Comparison of ENCODE assay signal across 18 cellular contexts in genomic region chr12:115950959-115951358, GRCh38.
DNase-seq lines count a peak whose midpoint lies in the region; ATAC-seq, FAIRE-seq and TF ChIP-seq lines count a peak whose summit lies in the region.
"Had no signal": no experiment of that assay in that cellular context is flagged by ENCODE, and none has a peak within 500 bp of the region (broad histone marks: within the 10 kb centered on the region; RNA-seq: fewer than 3 reads in every experiment).

No MANE protein-coding gene starts in this region.

- ATAC-seq in stimulated activated effector memory CD8-positive, alpha-beta T cell treated with anti-CD3 and anti-CD28 coated beads, Interleukin-12 subunit alpha, Interleukin-12 subunit beta, amount 100 ng/mL, for 72 hours = no peak
- no peak for ATAC-seq in T-cell (replicated peaks in 1 of 4)
- ATAC-seq: CD8-positive, alpha-beta T cell had no signal

- no peak overlapping the region for H2BK15ac ChIP-seq in H1 (ENCODE audit: low read length)

- H4K5ac ChIP-seq in H1 (ENCODE audit: insufficient read length, low read depth, low read length) = no peak overlapping the region

- H3K27ac ChIP-seq in H1 (ENCODE audit: low read depth, low read length) = no peak overlapping the region
- H3K27ac ChIP-seq: BLaER1, C4-2B had no signal

- H2AK5ac ChIP-seq in H1 (ENCODE audit: low read depth, low read length) = no peak overlapping the region

- no peaks in the 10 kb centered on the region for H3K23me2 ChIP-seq in H1 (ENCODE audit: low read depth, low read length)

- H3K36me3 ChIP-seq in Caco-2 (ENCODE audit: control insufficient read depth, insufficient read depth, low read length) (no peaks in the 10 kb centered on the region), H1 (ENCODE audit: control insufficient read depth in 2 of 4, insufficient read depth in 4 of 4, low read length in 3 of 4) (no peaks in the 10 kb centered on the region)

- H3K4me1 Mint-ChIP-seq in Caco-2 (ENCODE audit: low read depth, unreplicated experiment) (peaks cover 9% of the 10 kb centered on the region), T-cell (no peaks in the 10 kb centered on the region)
- H3K4me1 Mint-ChIP-seq in stimulated activated effector memory CD8-positive, alpha-beta T cell treated with anti-CD3 and anti-CD28 coated beads, Interleukin-12 subunit alpha, Interleukin-12 subunit beta, amount 100 ng/mL, for 72 hours = no peaks in the 10 kb centered on the region
- H3K4me1 Mint-ChIP-seq: B cell had no signal

- H3K27me3 ChIP-seq in Caco-2 (replicated peaks; ENCODE audit: control insufficient read depth, insufficient read depth, low read length) (no peaks in the 10 kb centered on the region), H1 (replicated peaks in 1 of 4; ENCODE audit: control insufficient read depth in 3 of 4, extremely low read depth in 1 of 4, insufficient read depth in 3 of 4, low read length in 3 of 4) (no peaks in the 10 kb centered on the region)
- H3K27me3 ChIP-seq: BLaER1 had no signal

- no peak overlapping the region for H2BK5ac ChIP-seq in H1 (ENCODE audit: low read depth, low read length)

- no peak overlapping the region for H4K91ac ChIP-seq in H1 (replicated peaks; ENCODE audit: insufficient read length, low read length)

- H3K9me3 ChIP-seq in Caco-2 = no peaks in the 10 kb centered on the region
- no peaks in the 10 kb centered on the region for H3K9me3 ChIP-seq in H1 (ENCODE audit: insufficient read depth in 2 of 2, low read depth in 1 of 2, low read length in 1 of 2)
- H3K9me3 ChIP-seq: BLaER1 had no signal

- no peaks in the 10 kb centered on the region for H3K79me2 ChIP-seq in H1 (ENCODE audit: control insufficient read depth in 1 of 2, insufficient read depth in 2 of 2, low read length in 2 of 2)

- H3K36me3 Mint-ChIP-seq in Caco-2 (ENCODE audit: insufficient read depth, unreplicated experiment) = peaks cover 81% of the 10 kb centered on the region
- H3K36me3 Mint-ChIP-seq in stimulated activated effector memory CD8-positive, alpha-beta T cell treated with anti-CD3 and anti-CD28 coated beads, Interleukin-12 subunit alpha, Interleukin-12 subunit beta, amount 100 ng/mL, for 72 hours = peaks cover 6% of the 10 kb centered on the region
- peaks cover 18% of the 10 kb centered on the region for H3K36me3 Mint-ChIP-seq in T-cell
- H3K36me3 Mint-ChIP-seq: CD8-positive, alpha-beta T cell had no signal

- no peak overlapping the region for H3K18ac ChIP-seq in H1 (ENCODE audit: extremely low read depth, low read length)

- no peak for TF ChIP-seq CTCF in Caco-2 (IDR thresholded peaks at IDR 0.05; ENCODE audit: insufficient read depth in 1 of 2, low read depth in 1 of 2, low read length in 1 of 2, severe bottlenecking in 1 of 2, unreplicated experiment in 1 of 2)
- no peak for TF ChIP-seq CTCF in H1 (IDR thresholded peaks at IDR 0.05; ENCODE audit: control extremely low read depth in 1 of 3, insufficient read depth in 1 of 3, low read depth in 1 of 3, low read length in 3 of 3)

- H3K4me2 ChIP-seq in H1 (ENCODE audit: insufficient read depth in 1 of 2, low read depth in 2 of 2, low read length in 2 of 2) = no peak overlapping the region
- H3K4me2 ChIP-seq: BLaER1 had no signal

- FAIRE-seq in GM12892 (lab: Jason Lieb, UNC) = no peak
- FAIRE-seq in H1 (lab: Jason Lieb, UNC) = no peak
- FAIRE-seq: GM12891 had no signal

- BruUV-seq in Caco-2 (replicated peaks; lab: Mats Ljungman, UMichigan) = no TSS peak

- no peak overlapping the region for H3K14ac ChIP-seq in H1 (ENCODE audit: insufficient read length)

- H3K27ac Mint-ChIP-seq in Caco-2 (ENCODE audit: unreplicated experiment) (peak overlapping the region; percentile 87), T-cell (no peak overlapping the region)
- peak overlapping the region; percentile 11 for H3K27ac Mint-ChIP-seq in stimulated activated effector memory CD8-positive, alpha-beta T cell treated with anti-CD3 and anti-CD28 coated beads, Interleukin-12 subunit alpha, Interleukin-12 subunit beta, amount 100 ng/mL, for 72 hours
- H3K27ac Mint-ChIP-seq: B cell; CD4-positive, CD25-positive, alpha-beta regulatory T cell; CD8-positive, alpha-beta T cell had no signal

- WGBS in H1 (ENCODE audit: extremely low coverage in 1 of 2, insufficient coverage in 1 of 2, insufficient read length in 1 of 2, insufficient replicate concordance in 2 of 2, low coverage in 1 of 2, low lambda C conversion rate in 2 of 2, missing lambda C conversion rate in 1 of 2), 2 experiments = 92% methylated on average over 9 of the region's 9 CpGs; no CpG with 5 or more reads in 1 of the 2 experiments

- H2BK20ac ChIP-seq in H1 (ENCODE audit: low read length) = no peak overlapping the region

- no peak for DNase-seq in Caco-2
- no peak for DNase-seq in GM12892 (ENCODE audit: insufficient read length)
- no peak for DNase-seq in H1 (ENCODE audit: low read depth in 1 of 2, low spot score in 2 of 2)
- peak in 1 of 2 donors; percentile 17 for DNase-seq in stimulated activated effector memory CD8-positive, alpha-beta T cell treated with anti-CD3 and anti-CD28 coated beads, Interleukin-12 subunit alpha, Interleukin-12 subunit beta, amount 100 ng/mL, for 72 hours (ENCODE audit: low spot score in 2 of 2)
- no peak for DNase-seq in AG08395 (ENCODE audit: low spot score)
- DNase-seq in T-cell = no peak
- DNase-seq: CD4-positive, CD25-positive, alpha-beta regulatory T cell; CD8-positive, alpha-beta T cell; DMS53; DMS79 treated with DMSO at 0.1 percent for 48 hours; GF-D8; GOT3; H7; HCEC 1CT had no signal

- POLR2A ChIA-PET in Caco-2 (lab: Charles Lee) = no interaction called here
- POLR2A ChIA-PET in H1 (lab: Charles Lee; ENCODE audit: partially characterized antibody) = interaction anchor here (1.8 kb wide), 1 partner anchor 33 kb away, joined by 4 read pairs; no protein-coding TSS in a partner anchor
- POLR2A ChIA-PET in T-cell (lab: Charles Lee) = no interaction called here

- 0 out of 2 replicates have a peak, but pooled peaks have one; percentile 33 for TF ChIP-seq POLR2A in GM12892 (IDR thresholded peaks at IDR 0.05; ENCODE audit: low read depth, low read length)
- no peak for TF ChIP-seq POLR2A in H1 (IDR thresholded peaks at IDR 0.05; ENCODE audit: control extremely low read depth in 1 of 2, low read depth in 2 of 2, low read length in 2 of 2)

- no peaks in the 10 kb centered on the region for H3K27me3 Mint-ChIP-seq in Caco-2 (ENCODE audit: insufficient read depth, unreplicated experiment)
- no peaks in the 10 kb centered on the region for H3K27me3 Mint-ChIP-seq in T-cell
- H3K27me3 Mint-ChIP-seq: B cell; CD4-positive, CD25-positive, alpha-beta regulatory T cell had no signal

- H3K9me3 Mint-ChIP-seq in Caco-2 (ENCODE audit: unreplicated experiment) = no peaks in the 10 kb centered on the region
- H3K9me3 Mint-ChIP-seq in stimulated activated effector memory CD8-positive, alpha-beta T cell treated with anti-CD3 and anti-CD28 coated beads, Interleukin-12 subunit alpha, Interleukin-12 subunit beta, amount 100 ng/mL, for 72 hours = no peaks in the 10 kb centered on the region
- no peaks in the 10 kb centered on the region for H3K9me3 Mint-ChIP-seq in T-cell
- H3K9me3 Mint-ChIP-seq: CD8-positive, alpha-beta T cell had no signal

- H3K23ac ChIP-seq in H1 (ENCODE audit: insufficient read length) = no peak overlapping the region

- H2AFZ ChIP-seq in H1 (ENCODE audit: low read length) = no peak overlapping the region

- no peak overlapping the region for H2BK120ac ChIP-seq in H1 (replicated peaks; ENCODE audit: low read depth, low read length)

- H2BK12ac ChIP-seq in H1 (ENCODE audit: low read depth, low read length) = 0 out of 2 replicates have a peak overlapping the region, but pooled peaks have one; percentile 23

- no peaks in the 10 kb centered on the region for H3K79me1 ChIP-seq in H1 (ENCODE audit: low read depth, low read length)

- no peaks in the 10 kb centered on the region for H4K20me1 ChIP-seq in H1 (replicated peaks in 1 of 2; ENCODE audit: control insufficient read depth in 1 of 2, insufficient read depth in 2 of 2, low read length in 2 of 2)
- H4K20me1 ChIP-seq: BLaER1 had no signal

- no peak overlapping the region for H3K56ac ChIP-seq in H1 (replicated peaks; ENCODE audit: insufficient read length, low read depth, low read length)

- no peak for TF ChIP-seq EP300 in H1 (IDR thresholded peaks at IDR 0.05; ENCODE audit: borderline replicate concordance in 1 of 2, low read depth in 2 of 2, low read length in 2 of 2)

- H3K4me1 ChIP-seq in Caco-2 = peaks cover 14% of the 10 kb centered on the region
- H3K4me1 ChIP-seq in H1 (replicated peaks in 1 of 4; ENCODE audit: control insufficient read depth in 3 of 4, insufficient read depth in 4 of 4, low read length in 3 of 4) = peaks cover 2 to 10% (median 3%) of the 10 kb centered on the region in 4 experiments; a peak in 6 of 7 replicates
- H3K4me1 ChIP-seq: BLaER1 had no signal

- TF ChIP-seq RAD21 in H1 (IDR thresholded peaks at IDR 0.05 in 1 of 2, conservative IDR thresholded peaks at IDR 0.05 in 1 of 2; ENCODE audit: low read depth in 2 of 2, low read length in 2 of 2) = no peak

- CTCF ChIA-PET in Caco-2 (lab: Charles Lee) = no interaction called here
- CTCF ChIA-PET in H1 (lab: Charles Lee; ENCODE audit: partially characterized antibody) = interaction anchor here (0.6 to 2.9 kb wide), 7 partner anchors 17 to 1084 kb away, joined by 3 to 7 read pairs (median 3); no protein-coding TSS in a partner anchor
- CTCF ChIA-PET in T-cell (lab: Charles Lee) = no interaction called here

- H3K4me3 ChIP-seq in Caco-2 (ENCODE audit: low read depth, low read length) = no peak overlapping the region
- no peak overlapping the region for H3K4me3 ChIP-seq in H1 (ENCODE audit: extremely low read depth in 1 of 4, insufficient read depth in 2 of 4, low read depth in 3 of 4, low read length in 4 of 4)
- H3K4me3 ChIP-seq: BLaER1 had no signal

- H3K9ac ChIP-seq in H1 (replicated peaks in 1 of 4; ENCODE audit: extremely low read depth in 1 of 4, low read depth in 3 of 4, low read length in 3 of 4) = no peak overlapping the region
- H3K9ac ChIP-seq: BLaER1 had no signal

- no peak overlapping the region for H4K8ac ChIP-seq in H1 (ENCODE audit: extremely low read depth, insufficient read depth, low read length)

- peak overlapping the region; percentile 52 for H3K4me3 Mint-ChIP-seq in Caco-2 (ENCODE audit: unreplicated experiment)
- H3K4me3 Mint-ChIP-seq in stimulated activated effector memory CD8-positive, alpha-beta T cell treated with anti-CD3 and anti-CD28 coated beads, Interleukin-12 subunit alpha, Interleukin-12 subunit beta, amount 100 ng/mL, for 72 hours = no peak overlapping the region
- H3K4me3 Mint-ChIP-seq in T-cell = no peak overlapping the region
- H3K4me3 Mint-ChIP-seq: B cell; CD8-positive, alpha-beta T cell had no signal

- H3K4ac ChIP-seq in H1 (replicated peaks; ENCODE audit: insufficient read length, low read depth, low read length) = no peak overlapping the region

- intact Hi-C loops in Caco-2 (cut with micrococcal nuclease; ENCODE audit: unreplicated experiment) = no loop called here

TF ChIP-seq in H1, 55 proteins besides CTCF, POLR2A, EP300 and RAD21 (continues in another document):
- no peak for TF ChIP-seq CTBP2 (IDR thresholded peaks at IDR 0.05; ENCODE audit: borderline replicate concordance, insufficient read depth, insufficient read length, low read length)
- no peak for TF ChIP-seq KDM4A (IDR thresholded peaks at IDR 0.05; ENCODE audit: low read depth, low read length, severe bottlenecking)
- TF ChIP-seq BRCA1 (IDR thresholded peaks at IDR 0.05; ENCODE audit: low read depth, low read length) = no peak
- no peak for TF ChIP-seq CBX8 (IDR thresholded peaks at IDR 0.05; ENCODE audit: borderline replicate concordance, low read depth, low read length)

Comparison
In these comparisons a context has a peak if more than half of its experiments do, and no peak if none do; other contexts are left out.
1. H3K27ac Mint-ChIP-seq: peak in Caco-2 (single experiment) and stimulated activated effector memory CD8-positive, alpha-beta T cell treated with anti-CD3 and anti-CD28 coated beads, Interleukin-12 subunit alpha, Interleukin-12 subunit beta, amount 100 ng/mL, for 72 hours (single experiment); none in T-cell (0 of 2).